In genomic region chr16:15055141-15056053, GRCh38 we compare ENCODE assay signal across 8 cellular contexts. TPM values are rescaled to one million over a fixed set of nuclear protein-coding genes. Genes with fewer than 3 reads are reported as not detected.
DNase-seq lines count a peak whose midpoint lies in the region; ATAC-seq and TF ChIP-seq lines count a peak whose summit lies in the region.

No MANE protein-coding gene starts in this region.

- H3K36me3 ChIP-seq in muscle layer of duodenum (ENCODE audit: control insufficient read depth in 1 of 2, insufficient read depth in 2 of 2, low read length in 2 of 2) (peaks cover 11 to 13% of the 10 kb centered on the region in 2 donors), tibial nerve (peaks cover 0 to 22% (median 0%) of the 10 kb centered on the region in 3 donors)

- H3K27me3 ChIP-seq in muscle layer of duodenum (ENCODE audit: low read depth, low read length) (no peaks in the 10 kb centered on the region), tibial nerve (no peaks in the 10 kb centered on the region)

- H3K9me3 ChIP-seq in T-helper 17 cell (ENCODE audit: control insufficient read depth, low read length, poor library complexity, severe bottlenecking) (no peaks in the 10 kb centered on the region), muscle layer of duodenum (ENCODE audit: control insufficient read depth in 1 of 2, low read length in 2 of 2) (no peaks in the 10 kb centered on the region), tibial nerve (no peaks in the 10 kb centered on the region)

- H3K4me1 Mint-ChIP-seq in T-helper 17 cell = peaks cover 18% of the 10 kb centered on the region

- peak overlapping the region; percentile 2 for H3K27ac Mint-ChIP-seq in T-helper 17 cell

- H3K4me1 ChIP-seq in muscle layer of duodenum (ENCODE audit: control insufficient read depth in 1 of 2, insufficient read depth in 2 of 2, low read length in 2 of 2) (peaks cover 0 to 18% of the 10 kb centered on the region in 2 donors), tibial nerve (peaks cover 0 to 23% (median 5%) of the 10 kb centered on the region in 4 donors)

- H3K27ac ChIP-seq in muscle layer of duodenum (ENCODE audit: low read length) (no peak overlapping the region), tibial nerve (peak overlapping the region; percentile 72 to 94 (median 89))

- H3K4me3 Mint-ChIP-seq in T-helper 17 cell = peak overlapping the region; percentile 88

- no peak for TF ChIP-seq EP300 in tibial nerve (IDR thresholded peaks at IDR 0.05)

- ATAC-seq in GM19397 (IDR thresholded peaks at IDR 0.05; ENCODE audit: unreplicated experiment) (peak; percentile 69), HG03457 (IDR thresholded peaks at IDR 0.05; ENCODE audit: unreplicated experiment) (peak; percentile 51), T-helper 17 cell (peak; percentile 69)

- H3K27me3 Mint-ChIP-seq in T-helper 17 cell = no peaks in the 10 kb centered on the region

- peak in 1 of 2 donors; percentile 46 for TF ChIP-seq POLR2A in tibial nerve (IDR thresholded peaks at IDR 0.05)

- H3K36me3 Mint-ChIP-seq in T-helper 17 cell (ENCODE audit: low read depth) = no peaks in the 10 kb centered on the region

- DNase-seq in ELR (ENCODE audit: low read depth) (peak; percentile 63), T-helper 17 cell (no peak), tibial nerve (ENCODE audit: low spot score in 2 of 2) (no peak), NCI-H128 (lab: John Stamatoyannopoulos, UW; ENCODE audit: unreplicated experiment) (no peak)
- DNase-seq in effector CD4-positive, alpha-beta T cell = peak; percentile 67

- peak in 1 of 5 experiments; percentile 12 for TF ChIP-seq CTCF in tibial nerve (IDR thresholded peaks at IDR 0.05)

- H3K4me3 ChIP-seq in muscle layer of duodenum (ENCODE audit: low read depth in 1 of 2, low read length in 2 of 2) = peak overlapping the region; percentile 75 to 99
- peak overlapping the region; percentile 89 to 100 (median 94) for H3K4me3 ChIP-seq in tibial nerve

- WGBS in tibial nerve, 2 donors = 4% methylated on average over 37 to 50 of the region's 81 CpGs

RNA-seq across cellular contexts. Expression of gene NTAN1, which starts 0.5 kb away (rescaled TPM):
- total RNA-seq in T-helper 17 cell (10 to 100 TPM; 26.5 to 34.4 TPM), tibial nerve (10 to 100 TPM; 64.2 to 99.6 (median 70.3) TPM)

RNA-seq across cellular contexts. Expression of gene RRN3, which starts 38.7 kb away (rescaled TPM):
- total RNA-seq in T-helper 17 cell = 10 to 100 TPM; 32.9 to 37.2 TPM
- 10 to 100 TPM; 25.5 to 39.6 (median 36.0) TPM for total RNA-seq in tibial nerve

Comparison
In these comparisons a context has a peak if more than half of its experiments do, and no peak if none do; other contexts are left out.
1. DNase-seq: peak in ELR (single experiment) and effector CD4-positive, alpha-beta T cell (single experiment); none in T-helper 17 cell (0 of 3), tibial nerve (0 of 2) and NCI-H128 (single experiment).
2. Peak in every context shown above with its lines, with median percentiles within 50 percentile points of each other: ATAC-seq.